In the genomic region with DNA sequence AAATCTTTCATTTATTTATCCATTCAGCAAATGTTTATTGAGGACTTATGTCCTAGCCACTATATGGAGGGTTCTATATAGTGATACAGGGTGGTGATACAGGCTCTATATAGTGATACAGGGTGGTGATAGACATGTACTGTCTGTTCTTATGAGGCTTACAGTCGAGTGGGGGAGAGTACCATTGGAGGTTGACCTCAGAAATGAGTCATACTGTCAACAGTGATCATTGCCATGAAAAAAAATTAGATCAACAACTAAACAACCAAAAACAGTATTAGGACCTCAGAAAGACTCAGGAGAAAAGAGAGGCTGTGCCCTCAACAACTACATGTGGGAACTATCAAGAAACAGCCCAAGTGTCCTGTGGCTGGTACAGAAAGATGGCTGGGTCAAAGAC, we compare ENCODE assay signal across 1 cellular context.
A peak's percentile ranks its signal among the peaks of the same experiment; 100 is the strongest.
TF ChIP-seq lines count a peak whose summit lies in the region.

No MANE protein-coding gene starts in this region.

TF ChIP-seq in liver, 16 proteins besides CTCF, POLR2A, EP300 and RAD21 (continued from another document):
- TF ChIP-seq, protein P1, sequence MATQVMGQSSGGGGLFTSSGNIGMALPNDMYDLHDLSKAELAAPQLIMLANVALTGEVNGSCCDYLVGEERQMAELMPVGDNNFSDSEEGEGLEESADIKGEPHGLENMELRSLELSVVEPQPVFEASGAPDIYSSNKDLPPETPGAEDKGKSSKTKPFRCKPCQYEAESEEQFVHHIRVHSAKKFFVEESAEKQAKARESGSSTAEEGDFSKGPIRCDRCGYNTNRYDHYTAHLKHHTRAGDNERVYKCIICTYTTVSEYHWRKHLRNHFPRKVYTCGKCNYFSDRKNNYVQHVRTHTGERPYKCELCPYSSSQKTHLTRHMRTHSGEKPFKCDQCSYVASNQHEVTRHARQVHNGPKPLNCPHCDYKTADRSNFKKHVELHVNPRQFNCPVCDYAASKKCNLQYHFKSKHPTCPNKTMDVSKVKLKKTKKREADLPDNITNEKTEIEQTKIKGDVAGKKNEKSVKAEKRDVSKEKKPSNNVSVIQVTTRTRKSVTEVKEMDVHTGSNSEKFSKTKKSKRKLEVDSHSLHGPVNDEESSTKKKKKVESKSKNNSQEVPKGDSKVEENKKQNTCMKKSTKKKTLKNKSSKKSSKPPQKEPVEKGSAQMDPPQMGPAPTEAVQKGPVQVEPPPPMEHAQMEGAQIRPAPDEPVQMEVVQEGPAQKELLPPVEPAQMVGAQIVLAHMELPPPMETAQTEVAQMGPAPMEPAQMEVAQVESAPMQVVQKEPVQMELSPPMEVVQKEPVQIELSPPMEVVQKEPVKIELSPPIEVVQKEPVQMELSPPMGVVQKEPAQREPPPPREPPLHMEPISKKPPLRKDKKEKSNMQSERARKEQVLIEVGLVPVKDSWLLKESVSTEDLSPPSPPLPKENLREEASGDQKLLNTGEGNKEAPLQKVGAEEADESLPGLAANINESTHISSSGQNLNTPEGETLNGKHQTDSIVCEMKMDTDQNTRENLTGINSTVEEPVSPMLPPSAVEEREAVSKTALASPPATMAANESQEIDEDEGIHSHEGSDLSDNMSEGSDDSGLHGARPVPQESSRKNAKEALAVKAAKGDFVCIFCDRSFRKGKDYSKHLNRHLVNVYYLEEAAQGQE (IDR thresholded peaks at IDR 0.05) = no peak
- TF ChIP-seq JUND (IDR thresholded peaks at IDR 0.05) (peak; percentile 43 to 64), FOXA1 (IDR thresholded peaks at IDR 0.05) (no peak), TAF1 (conservative IDR thresholded peaks at IDR 0.05) (no peak), RXRA (IDR thresholded peaks at IDR 0.05) (no peak), GABPA (IDR thresholded peaks at IDR 0.05 in 1 of 2, conservative IDR thresholded peaks at IDR 0.05 in 1 of 2) (no peak)
